In genomic region chr1:43565600-43566360, GRCh38 we compare ENCODE assay signal across 8 cellular contexts. TPM values are rescaled to one million over a fixed set of nuclear protein-coding genes. Genes with fewer than 3 reads are reported as not detected.
DNase-seq lines count a peak whose midpoint lies in the region; ATAC-seq, FAIRE-seq and TF ChIP-seq lines count a peak whose summit lies in the region.

No MANE protein-coding gene starts in this region.

- H3K4me3 ChIP-seq in fibroblast of the aortic adventitia (ENCODE audit: low read depth, low read length) (peak overlapping the region; percentile 62), upper lobe of left lung (peak overlapping the region; percentile 41 to 53 (median 49))

- no peak overlapping the region for H3K27ac Mint-ChIP-seq in activated T-cell treated with anti-CD3 and anti-CD28 coated beads, Interleukin-2, amount 50 U/mL, for 72 hours
- H3K27ac Mint-ChIP-seq in neural crest cell (ENCODE audit: unreplicated experiment) = no peak overlapping the region

- TF ChIP-seq EP300 in upper lobe of left lung (IDR thresholded peaks at IDR 0.05) = no peak

- no peak for TF ChIP-seq POLR2A in upper lobe of left lung (IDR thresholded peaks at IDR 0.05)

- H3K36me3 ChIP-seq in upper lobe of left lung = peaks cover 0 to 8% (median 3%) of the 10 kb centered on the region in 4 donors

- peak overlapping the region; percentile 67 to 70 for H3K4me3 Mint-ChIP-seq in activated T-cell treated with anti-CD3 and anti-CD28 coated beads, Interleukin-2, amount 50 U/mL, for 72 hours
- peak overlapping the region; percentile 64 for H3K4me3 Mint-ChIP-seq in neural crest cell

- peaks cover 10% of the 10 kb centered on the region for H3K27me3 Mint-ChIP-seq in activated T-cell treated with anti-CD3 and anti-CD28 coated beads, Interleukin-2, amount 50 U/mL, for 72 hours (ENCODE audit: low read depth)
- H3K27me3 Mint-ChIP-seq in neural crest cell (ENCODE audit: low read depth) = no peaks in the 10 kb centered on the region

- H3K9me3 ChIP-seq in upper lobe of left lung = no peaks in the 10 kb centered on the region

- peaks cover 0 to 5% (median 0%) of the 10 kb centered on the region in 4 donors for H3K27me3 ChIP-seq in upper lobe of left lung

- no peak for TF ChIP-seq CTCF in fibroblast of the aortic adventitia (IDR thresholded peaks at IDR 0.05; ENCODE audit: insufficient read depth, low read length)
- TF ChIP-seq CTCF in neural crest cell (conservative IDR thresholded peaks at IDR 0.05) = no peak
- no peak for TF ChIP-seq CTCF in upper lobe of left lung (IDR thresholded peaks at IDR 0.05)

- WGBS in upper lobe of left lung, 2 donors = 39 to 49% methylated on average over 9 to 18 of the region's 62 CpGs

- no peak for FAIRE-seq in RCC 7860 (lab: Jason Lieb, UNC)

- H3K36me3 Mint-ChIP-seq in activated T-cell treated with anti-CD3 and anti-CD28 coated beads, Interleukin-2, amount 50 U/mL, for 72 hours (ENCODE audit: insufficient read depth in 2 of 2) = no peaks in the 10 kb centered on the region
- H3K36me3 Mint-ChIP-seq in neural crest cell (ENCODE audit: low read depth) = no peaks in the 10 kb centered on the region

- H3K9me3 Mint-ChIP-seq in activated T-cell treated with anti-CD3 and anti-CD28 coated beads, Interleukin-2, amount 50 U/mL, for 72 hours = no peaks in the 10 kb centered on the region
- H3K9me3 Mint-ChIP-seq in neural crest cell = no peaks in the 10 kb centered on the region

- no peak overlapping the region for H3K27ac ChIP-seq in upper lobe of left lung

- H3K4me1 ChIP-seq in upper lobe of left lung = peaks cover 13 to 23% (median 22%) of the 10 kb centered on the region in 4 donors

- peaks cover 3% of the 10 kb centered on the region for H3K4me1 Mint-ChIP-seq in activated T-cell treated with anti-CD3 and anti-CD28 coated beads, Interleukin-2, amount 50 U/mL, for 72 hours (ENCODE audit: low read depth)
- peaks cover 39% of the 10 kb centered on the region for H3K4me1 Mint-ChIP-seq in neural crest cell

- ATAC-seq in activated T-cell treated with anti-CD3 and anti-CD28 coated beads, Interleukin-2, amount 50 U/mL, for 72 hours (replicated peaks in 1 of 2) = peak; percentile 82 to 85
- peak in 1 of 2 donors; percentile 90 for ATAC-seq in upper lobe of left lung (ENCODE audit: low FRiP score in 2 of 2)

- DNase-seq in C1 segment of cervical spinal cord (lab: John Stamatoyannopoulos, UW) (peak in 9 of 14 donors; percentile 21 to 60 (median 35)), NCI-H1105 treated with DMSO at 0.1 percent for 48 hours (lab: John Stamatoyannopoulos, UW) (peak; percentile 36), fibroblast of the aortic adventitia (ENCODE audit: low read depth) (peak; percentile 33), neural crest cell (ENCODE audit: low read depth, low spot score) (peak; percentile 61), upper lobe of left lung (peak; percentile 48 to 92), GDM1 (lab: John Stamatoyannopoulos, UW) (no peak), RCC 7860 (ENCODE audit: low spot score) (no peak)
- DNase-seq in activated T-cell treated with anti-CD3 and anti-CD28 coated beads, Interleukin-2, amount 50 U/mL, for 72 hours = peak; percentile 54 to 55

RNA-seq across cellular contexts. Expression of gene PTPRF, which starts 35.1 kb away (rescaled TPM):
- 1 to 10 TPM; 2.2 to 6.2 TPM for total RNA-seq in activated T-cell treated with anti-CD3 and anti-CD28 coated beads, Interleukin-2, amount 50 U/mL, for 72 hours
- total RNA-seq in fibroblast of the aortic adventitia (ENCODE audit: low replicate concordance) (18.2 and 23.6 TPM in 2 replicates), neural crest cell (119 and 125 TPM in 2 replicates), upper lobe of left lung (100 to 1,000 TPM; 133 to 201 (median 171) TPM)

Comparison
In these comparisons a context has a peak if more than half of its experiments do, and no peak if none do; other contexts are left out.
1. DNase-seq: peak in C1 segment of cervical spinal cord (9 of 14), NCI-H1105 treated with DMSO at 0.1 percent for 48 hours (single experiment), activated T-cell treated with anti-CD3 and anti-CD28 coated beads, Interleukin-2, amount 50 U/mL, for 72 hours (2 of 2), fibroblast of the aortic adventitia (single experiment), neural crest cell (single experiment) and upper lobe of left lung (2 of 2); none in GDM1 (single experiment) and RCC 7860 (single experiment).